In the genomic region with DNA sequence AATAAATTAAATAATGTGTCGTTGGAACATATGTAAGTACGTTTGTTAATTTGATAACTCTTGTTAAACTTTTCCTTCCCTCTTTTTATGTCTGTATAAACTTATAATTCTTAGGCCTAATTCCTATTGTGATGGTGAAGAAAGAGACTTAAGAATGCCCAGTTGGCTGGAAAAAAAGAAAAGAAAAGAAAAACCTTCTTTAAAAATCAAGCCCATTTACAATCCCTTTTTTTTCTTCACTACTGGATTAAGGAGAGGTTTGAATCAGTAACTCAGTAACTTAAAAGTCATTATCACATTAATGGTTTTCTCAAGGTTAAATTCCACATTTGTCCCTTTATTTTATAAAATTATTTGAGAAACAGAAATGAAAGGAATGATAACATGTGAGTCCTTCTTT, we compare ENCODE assay signal across 10 cellular contexts.
"Had no signal": no experiment of that assay in that cellular context is flagged by ENCODE, and none has a peak within 500 bp of the region (broad histone marks: within the 10 kb centered on the region; RNA-seq: fewer than 3 reads in every experiment).

No MANE protein-coding gene starts in this region.

- H3K4me1 Mint-ChIP-seq: IgD-negative memory B cell had no signal

- FAIRE-seq: H1, H54, HepG2 had no signal

- H2AFZ ChIP-seq: GM23338 had no signal

- ATAC-seq: GM23338, HCT116, HepG2 had no signal

- DNase-seq: HFFc6, KBM-7 had no signal

- H3K9me3 ChIP-seq: HAP-1 had no signal

- H3K27me3 Mint-ChIP-seq: IgD-negative memory B cell had no signal

- H3K9me3 Mint-ChIP-seq: GM23338, HFFc6 had no signal

- H3K36me3 Mint-ChIP-seq: IgD-negative memory B cell had no signal

- H3K27ac ChIP-seq: HL-60 had no signal

- H3K27ac Mint-ChIP-seq: HFFc6, IgD-negative memory B cell had no signal

- H3K4me3 ChIP-seq: GM23338, HAP-1 had no signal

- H3K36me3 ChIP-seq: HAP-1 had no signal

- H3K4me3 Mint-ChIP-seq: GM23338, HFFc6, IgD-negative memory B cell had no signal
